In genomic region chr17:19718041-19718612, GRCh38 we compare ENCODE assay signal across 1 cellular context.
TF ChIP-seq lines count a peak whose summit lies in the region.

No MANE protein-coding gene starts in this region.

TF ChIP-seq in IMR-90, 13 proteins besides CTCF, POLR2A, EP300 and RAD21:
- no peak for TF ChIP-seq CEBPB (IDR thresholded peaks at IDR 0.05; ENCODE audit: low read depth, low read length)
- no peak for TF ChIP-seq MXI1 (IDR thresholded peaks at IDR 0.05; ENCODE audit: borderline replicate concordance, low read depth, low read length)
- TF ChIP-seq NFE2L2 (IDR thresholded peaks at IDR 0.05; ENCODE audit: low read depth, low read length): no peak
- no peak for TF ChIP-seq RFX5 (IDR thresholded peaks at IDR 0.05; ENCODE audit: low read depth, low read length)
